22 cellular contexts compared by ENCODE assay signal in genomic region chr3:127081001-127081720, GRCh38.
"Had no signal": no experiment of that assay in that cellular context is flagged by ENCODE, and none has a peak within 500 bp of the region (broad histone marks: within the 10 kb centered on the region; RNA-seq: fewer than 3 reads in every experiment).

No MANE protein-coding gene starts in this region.

- DNase-seq: caudate nucleus; effector CD4-positive, alpha-beta T cell; endodermal cell; erythroblast; foreskin keratinocyte; mesendoderm; naive B cell; occipital lobe; stimulated activated CD4-positive, alpha-beta T cell treated with anti-CD3 and anti-CD28 coated beads, Interleukin-15, amount 100 ng/mL, for 24 hours; stimulated activated CD4-positive, alpha-beta T cell treated with anti-CD3 and anti-CD28 coated beads, Interleukin-1b, Interleukin-23, amount 100 ng/mL, for 48 hours; stimulated activated CD4-positive, alpha-beta T cell treated with anti-CD3 and anti-CD28 coated beads, Interleukin-4, amount 100 ng/mL, for 4 hours; stimulated activated naive B cell treated with anti-CD40 and anti-IgM and Interleukin-4, amounts not matched to agents 10 μg/mL and 1 μg/mL and 100 μg/mL, for 72 hours; stomach; substantia nigra; transverse colon had no signal

- H3K27me3 ChIP-seq: foreskin keratinocyte, heart left ventricle, left lung, transverse colon had no signal

- FAIRE-seq: endothelial cell of umbilical vein, urothelium cell line had no signal

- H3K9me3 ChIP-seq: heart left ventricle, left lung, stomach, thoracic aorta, transverse colon had no signal

- H3K4me3 ChIP-seq: coronary artery, heart left ventricle, left lung, stomach, thoracic aorta, transverse colon had no signal

- H3K36me3 ChIP-seq: heart left ventricle, left lung, stomach, thoracic aorta, transverse colon had no signal

- H3K27ac ChIP-seq: coronary artery, foreskin keratinocyte, heart left ventricle, left lung, parathyroid adenoma, stomach, thoracic aorta, transverse colon had no signal

- H3K4me1 ChIP-seq: foreskin keratinocyte, heart left ventricle, left lung, parathyroid adenoma, stomach, transverse colon had no signal
